In genomic region chr11:71283960-71284359, GRCh38 we compare ENCODE assay signal across 12 cellular contexts. TPM values are rescaled to one million over a fixed set of nuclear protein-coding genes. Genes with fewer than 3 reads are reported as not detected.
DNase-seq lines count a peak whose midpoint lies in the region; ATAC-seq and TF ChIP-seq lines count a peak whose summit lies in the region.
"Had no signal": no experiment of that assay in that cellular context is flagged by ENCODE, and none has a peak within 500 bp of the region (broad histone marks: within the 10 kb centered on the region; RNA-seq: fewer than 3 reads in every experiment).

No MANE protein-coding gene starts in this region.

- no peak for TF ChIP-seq POLR2A in breast epithelium (IDR thresholded peaks at IDR 0.05)
- no peak for TF ChIP-seq POLR2A in stomach (IDR thresholded peaks at IDR 0.05)

- H3K27me3 ChIP-seq in breast epithelium, result no peaks in the 10 kb centered on the region
- H3K27me3 ChIP-seq in lower lobe of right lung (ENCODE audit: low read depth), result no peaks in the 10 kb centered on the region
- peaks cover 0 to 7% (median 0%) of the 10 kb centered on the region in 3 donors for H3K27me3 ChIP-seq in stomach

- TF ChIP-seq CTCF in breast epithelium (IDR thresholded peaks at IDR 0.05), result no peak
- TF ChIP-seq CTCF in lower lobe of right lung (IDR thresholded peaks at IDR 0.05), result no peak
- TF ChIP-seq CTCF in stomach (IDR thresholded peaks at IDR 0.05), result no peak

- WGBS in stomach, 5 donors, result 17 to 37% (median 28%) methylated on average over 12 of the region's 12 CpGs

- H3K4me1 ChIP-seq in breast epithelium (no peaks in the 10 kb centered on the region), lower lobe of right lung (peaks cover 9% of the 10 kb centered on the region), stomach (peaks cover 7 to 21% (median 19%) of the 10 kb centered on the region in 4 donors)

- ATAC-seq in lower lobe of right lung, result peak; percentile 88 to 91
- ATAC-seq: activated CD8-positive, alpha-beta T cell treated with anti-CD3 and anti-CD28 coated beads, Interleukin-2, amount 10 ng/mL, durations not matched to agents 7 days and 5 days; Right ventricle myocardium inferior had no signal

- H3K36me3 ChIP-seq in breast epithelium (no peaks in the 10 kb centered on the region), lower lobe of right lung (no peaks in the 10 kb centered on the region), stomach (no peaks in the 10 kb centered on the region)

- H3K9me3 ChIP-seq in breast epithelium, result no peaks in the 10 kb centered on the region
- no peaks in the 10 kb centered on the region for H3K9me3 ChIP-seq in lower lobe of right lung
- peaks cover 0 to under 1% (median 0%) of the 10 kb centered on the region in 4 donors for H3K9me3 ChIP-seq in stomach

- H3K4me3 ChIP-seq in breast epithelium, result peak overlapping the region in 2 of 3 donors; percentile 37 to 50
- H3K4me3 ChIP-seq in lower lobe of right lung, result peak overlapping the region; percentile 28
- peak overlapping the region in 3 of 4 donors; percentile 11 to 24 (median 18) for H3K4me3 ChIP-seq in stomach

- intact Hi-C loops in breast epithelium (cut with DNase I; ENCODE audit: low total_unique reads), result no loop called here
- intact Hi-C loops in lower lobe of right lung (cut with DNase I), result no loop called here
- intact Hi-C loops in stomach (cut with DNase I; ENCODE audit: low total_unique reads), result no loop called here

- H3K27ac ChIP-seq in breast epithelium, result peak overlapping the region; percentile 81 to 84
- peak overlapping the region; percentile 47 for H3K27ac ChIP-seq in lower lobe of right lung
- peak overlapping the region; percentile 78 to 82 (median 80) for H3K27ac ChIP-seq in stomach

- TF ChIP-seq EP300 in stomach (IDR thresholded peaks at IDR 0.05), result no peak

- DNase-seq in LoVo (ENCODE audit: low spot score) (peak; percentile 37), breast epithelium (ENCODE audit: low spot score in 2 of 2) (peak; percentile 84 to 87), lower lobe of right lung (peak; percentile 86), stomach (peak; percentile 94), OCI-M2 (lab: John Stamatoyannopoulos, UW; ENCODE audit: unreplicated experiment) (no peak), pons (ENCODE audit: low spot score) (no peak)
- DNase-seq in stimulated activated naive CD4-positive, alpha-beta T cell (lab: John Stamatoyannopoulos, UW), result no peak
- DNase-seq: activated CD8-positive, alpha-beta T cell treated with anti-CD3 and anti-CD28 coated beads, Interleukin-2, amount 10 ng/mL, durations not matched to agents 7 days and 5 days; activated naive CD4-positive, alpha-beta T cell treated with Interleukin-2 at 50 U/mL for 16 hours; CD8-positive, alpha-beta memory T cell; right cardiac atrium had no signal

RNA-seq across cellular contexts. Expression of gene SHANK2, which starts 31.6 kb away (rescaled TPM):
- total RNA-seq in breast epithelium, result 10 to 100 TPM in 2 of 3 donors, 1 to 10 TPM in 1; 1.3 to 38.8 (median 33.1) TPM
- 59.8 TPM for total RNA-seq in lower lobe of right lung
- 100 to 1,000 TPM in 1 of 5 donors, 10 to 100 TPM in 4; 15.4 to 126 (median 88.6) TPM for total RNA-seq in stomach
- 1 to 10 TPM; 1.6 to 6.2 (median 2.1) TPM for polyA plus RNA-seq in stomach
- total RNA-seq: activated CD8-positive, alpha-beta T cell treated with anti-CD3 and anti-CD28 coated beads, Interleukin-2, amount 10 ng/mL, durations not matched to agents 7 days and 5 days; CD8-positive, alpha-beta memory T cell had no signal
- polyA plus RNA-seq: CD8-positive, alpha-beta memory T cell had no signal

Comparison
In these comparisons a context has a peak if more than half of its experiments do, and no peak if none do; other contexts are left out.
1. DNase-seq: peak in LoVo (single experiment), breast epithelium (2 of 2), lower lobe of right lung (single experiment) and stomach (single experiment); none in stimulated activated naive CD4-positive, alpha-beta T cell (0 of 6), OCI-M2 (single experiment) and pons (single experiment).
2. Peak in every context shown above with its lines, with median percentiles within 50 percentile points of each other: H3K27ac ChIP-seq and H3K4me3 ChIP-seq.